In genomic region chr13:22278336-22278929, GRCh38 we compare ENCODE assay signal across 8 cellular contexts.
DNase-seq lines count a peak whose midpoint lies in the region; ATAC-seq and TF ChIP-seq lines count a peak whose summit lies in the region.

No MANE protein-coding gene starts in this region.

- intact Hi-C loops in PC-3 (cut with micrococcal nuclease), result loop anchor here (2.0 kb wide), 1 partner anchor 654 kb away; no protein-coding TSS in a partner anchor

- H3K4me2 ChIP-seq in PC-3 (ENCODE audit: low read length), result no peak overlapping the region

- ATAC-seq in HG03045 (IDR thresholded peaks at IDR 0.05; ENCODE audit: unreplicated experiment) (peak; percentile 59), PC-3 (no peak), GM21737 (IDR thresholded peaks at IDR 0.05; ENCODE audit: unreplicated experiment) (no peak)

- H3K9me3 ChIP-seq in PC-3 (ENCODE audit: low read length), result no peaks in the 10 kb centered on the region

- 0 out of 2 replicates have a peak, but pooled peaks cover 4% of the 10 kb centered on the region for H3K27me3 ChIP-seq in PC-3 (ENCODE audit: low read length)

- H3K4me1 ChIP-seq in PC-3 (ENCODE audit: insufficient read depth, low read length), result no peaks in the 10 kb centered on the region

- no peak overlapping the region for H3K4me3 ChIP-seq in PC-3 (ENCODE audit: low read length)

- no peaks in the 10 kb centered on the region for H3K79me2 ChIP-seq in PC-3 (ENCODE audit: low read length)

- H4K20me1 ChIP-seq in PC-3 (ENCODE audit: low read length), result no peaks in the 10 kb centered on the region

- no peak overlapping the region for H3K27ac ChIP-seq in PC-3 (ENCODE audit: low read length)

- CTCF ChIA-PET in PC-3 (lab: Charles Lee), result no interaction called here

- TF ChIP-seq CTCF in PC-3 (conservative IDR thresholded peaks at IDR 0.05; ENCODE audit: low read depth, low read length), result peak; percentile 46

- BruUV-seq in PC-3 (replicated peaks; lab: Mats Ljungman, UMichigan), result no TSS peak

- H3K9me2 ChIP-seq in PC-3 (replicated peaks; ENCODE audit: low read length), result no peaks in the 10 kb centered on the region

- H3K36me3 ChIP-seq in PC-3 (ENCODE audit: low read depth, low read length), result no peaks in the 10 kb centered on the region

- H3K9ac ChIP-seq in PC-3 (ENCODE audit: low read length), result no peak overlapping the region

- DNase-seq in NCI-H2029 treated with DMSO at 0.1 percent for 48 hours (lab: John Stamatoyannopoulos, UW), result peak; percentile 0
- DNase-seq in NCI-H2029 (lab: John Stamatoyannopoulos, UW), result no peak
- peak; percentile 44 for DNase-seq in PC-3
- peak; percentile 44 for DNase-seq in activated T-helper 9 cell treated with anti-CD3 and anti-CD28 coated beads, Interleukin-2, amount 50 U/mL, for 16 hours (ENCODE audit: low read depth)
- peak; percentile 44 for DNase-seq in iPS-NIHi11 (ENCODE audit: low spot score)
- peak; percentile 71 to 75 for DNase-seq in stimulated activated CD4-positive, alpha-beta T cell treated with anti-CD3 and anti-CD28 coated beads, Interleukin-2, amount 100 ng/mL, for 24 hours

- H2AFZ ChIP-seq in PC-3 (ENCODE audit: low read length), result no peak overlapping the region

- no peaks in the 10 kb centered on the region for H3F3A ChIP-seq in PC-3 (ENCODE audit: low read length, unreplicated experiment)

- POLR2A ChIA-PET in PC-3 (lab: Charles Lee; ENCODE audit: unreplicated experiment), result no interaction called here
